8 cellular contexts compared by ENCODE assay signal in the genomic region with DNA sequence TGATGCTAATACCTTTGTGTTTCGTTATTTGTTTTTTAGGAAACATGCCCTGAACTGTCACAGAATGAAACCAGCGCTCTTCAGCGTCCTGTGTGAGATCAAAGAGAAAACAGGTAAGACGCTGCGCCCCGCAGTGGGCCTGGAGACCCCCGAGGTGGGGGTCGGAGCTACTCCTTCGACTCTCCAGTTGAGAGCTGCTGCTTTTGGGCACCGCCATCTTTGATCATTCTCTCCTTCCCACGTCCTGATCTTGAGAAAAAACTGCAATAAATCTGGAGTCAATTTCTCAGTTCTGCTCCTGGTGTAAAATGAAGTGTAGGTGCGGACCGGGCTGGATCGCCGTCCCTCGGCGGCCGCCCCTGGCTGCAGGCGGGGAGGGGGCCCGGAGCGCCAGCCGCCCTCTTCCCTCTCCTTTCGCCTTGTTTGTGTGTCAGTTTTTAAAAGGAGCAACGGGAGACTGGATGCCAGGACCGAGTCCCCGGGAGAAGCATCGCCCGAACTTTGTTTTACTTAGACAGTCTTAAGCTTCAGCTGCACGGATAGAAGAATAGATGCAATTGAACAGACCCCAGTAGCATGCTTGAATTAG. TPM values are rescaled to one million over a fixed set of nuclear protein-coding genes. Genes with fewer than 3 reads are reported as not detected.
A peak's percentile ranks its signal among the peaks of the same experiment; 100 is the strongest.
DNase-seq lines count a peak whose midpoint lies in the region; ATAC-seq and TF ChIP-seq lines count a peak whose summit lies in the region.

No MANE protein-coding gene starts in this region.

- peak overlapping the region; percentile 72 for H3K9ac ChIP-seq in PC-3 (ENCODE audit: low read length)
- H3K9ac ChIP-seq in endodermal cell (ENCODE audit: extremely low read depth, low read length, poor library complexity, severe bottlenecking), result peak overlapping the region; percentile 50

- H3F3A ChIP-seq in PC-3 (ENCODE audit: low read length, unreplicated experiment), result no peaks in the 10 kb centered on the region

- intact Hi-C loops in PC-3 (cut with micrococcal nuclease), result loop anchor here (5.0 kb wide), 1 partner anchor 479 kb away; no protein-coding TSS in a partner anchor

- POLR2A ChIA-PET in PC-3 (lab: Charles Lee; ENCODE audit: unreplicated experiment), result interaction anchor here (0.6 kb wide), 1 partner anchor 42 kb away, joined by 7 read pairs; no protein-coding TSS in a partner anchor
- POLR2A ChIA-PET in naive thymus-derived CD8-positive, alpha-beta T cell (lab: Charles Lee), result interaction anchor here (0.6 to 1.7 kb wide), 5 partner anchors 11 to 726 kb away, joined by 3 to 7 read pairs (median 4); partner anchors contain the start of gene MAPKAP1

- no TSS peak for BruUV-seq in PC-3 (replicated peaks; lab: Mats Ljungman, UMichigan)

- H3K4me1 ChIP-seq in PC-3 (ENCODE audit: insufficient read depth, low read length) (peaks cover 34% of the 10 kb centered on the region), endodermal cell (ENCODE audit: control insufficient read depth, insufficient read depth, low read length) (peaks cover 6% of the 10 kb centered on the region)

- no peaks in the 10 kb centered on the region for H4K20me1 ChIP-seq in PC-3 (ENCODE audit: low read length)

- H3K4me3 ChIP-seq in GM12864 (ENCODE audit: low read depth, low read length) (peak overlapping the region; percentile 98), PC-3 (ENCODE audit: low read length) (peak overlapping the region; percentile 98), endodermal cell (ENCODE audit: low read length) (peak overlapping the region; percentile 90)

- no peak for TF ChIP-seq CTCF in GM12864 (IDR thresholded peaks at IDR 0.05; ENCODE audit: low read depth, low read length, missing control alignments)
- no peak for TF ChIP-seq CTCF in PC-3 (conservative IDR thresholded peaks at IDR 0.05; ENCODE audit: low read depth, low read length)
- TF ChIP-seq CTCF in endodermal cell (conservative IDR thresholded peaks at IDR 0.05), result no peak

- H3K27ac ChIP-seq in PC-3 (ENCODE audit: low read length) (peak overlapping the region; percentile 6; the same call in 1 of the 2 replicates), endodermal cell (ENCODE audit: low read depth, low read length) (peak overlapping the region; percentile 81)

- H3K9me2 ChIP-seq in PC-3 (replicated peaks; ENCODE audit: low read length), result no peaks in the 10 kb centered on the region

- CTCF ChIA-PET in PC-3 (lab: Charles Lee), result interaction anchor here (0.6 kb wide), 1 partner anchor 195 kb away, joined by 5 read pairs; no protein-coding TSS in a partner anchor

- H2AFZ ChIP-seq in PC-3 (ENCODE audit: low read length), result peak overlapping the region; percentile 95

- H3K27ac Mint-ChIP-seq in endodermal cell, result peak overlapping the region; percentile 77
- H3K27ac Mint-ChIP-seq in naive thymus-derived CD8-positive, alpha-beta T cell, result peak overlapping the region; percentile 44 to 91 (median 78)

- peak overlapping the region; percentile 82 for H3K4me3 Mint-ChIP-seq in endodermal cell
- H3K4me3 Mint-ChIP-seq in naive thymus-derived CD8-positive, alpha-beta T cell, result peak overlapping the region; percentile 87 to 96 (median 92)

- peaks cover 41% of the 10 kb centered on the region for H3K4me1 Mint-ChIP-seq in endodermal cell
- peaks cover 13 to 37% (median 23%) of the 10 kb centered on the region in 4 donors for H3K4me1 Mint-ChIP-seq in naive thymus-derived CD8-positive, alpha-beta T cell

- no peaks in the 10 kb centered on the region for H3K9me3 Mint-ChIP-seq in endodermal cell
- no peaks in the 10 kb centered on the region for H3K9me3 Mint-ChIP-seq in naive thymus-derived CD8-positive, alpha-beta T cell

- 0 to 2% methylated on average over 20 to 29 of the region's 29 CpGs for WGBS in endodermal cell (ENCODE audit: insufficient coverage in 1 of 2, insufficient read length in 1 of 2), 2 experiments

- H3K36me3 Mint-ChIP-seq in endodermal cell (ENCODE audit: low read depth), result no peaks in the 10 kb centered on the region
- H3K36me3 Mint-ChIP-seq in naive thymus-derived CD8-positive, alpha-beta T cell, result no peaks in the 10 kb centered on the region

- ATAC-seq in PC-3, result no peak
- ATAC-seq in naive thymus-derived CD8-positive, alpha-beta T cell, result no peak
- ATAC-seq in GM21515 (IDR thresholded peaks at IDR 0.05; ENCODE audit: unreplicated experiment), result no peak
- no peak for ATAC-seq in HG03432 (IDR thresholded peaks at IDR 0.05; ENCODE audit: unreplicated experiment)

- no peaks in the 10 kb centered on the region for H3K36me3 ChIP-seq in PC-3 (ENCODE audit: low read depth, low read length)
- H3K36me3 ChIP-seq in endodermal cell (ENCODE audit: control insufficient read depth, insufficient read depth, low read length), result peaks cover 5% of the 10 kb centered on the region

- peaks cover 24% of the 10 kb centered on the region for H3K79me2 ChIP-seq in PC-3 (ENCODE audit: low read length)

- H3K27me3 ChIP-seq in PC-3 (ENCODE audit: low read length) (no peaks in the 10 kb centered on the region), endodermal cell (ENCODE audit: control insufficient read depth, insufficient read depth, low read length, poor library complexity, severe bottlenecking) (no peaks in the 10 kb centered on the region)

- no peaks in the 10 kb centered on the region for H3K9me3 ChIP-seq in PC-3 (ENCODE audit: low read length)
- no peaks in the 10 kb centered on the region for H3K9me3 ChIP-seq in endodermal cell (ENCODE audit: control insufficient read depth, low read length)

- H3K27me3 Mint-ChIP-seq in endodermal cell (ENCODE audit: insufficient read depth), result peaks cover 12% of the 10 kb centered on the region
- H3K27me3 Mint-ChIP-seq in naive thymus-derived CD8-positive, alpha-beta T cell, result no peaks in the 10 kb centered on the region

- H3K4me2 ChIP-seq in PC-3 (ENCODE audit: low read length), result peak overlapping the region; percentile 90

- no peak for DNase-seq in GM12864 (ENCODE audit: low read depth)
- DNase-seq in PC-3, result no peak
- DNase-seq in endodermal cell, result peak; percentile 70
- DNase-seq in naive thymus-derived CD8-positive, alpha-beta T cell, result peak in 6 of 10 donors; percentile 6 to 64 (median 29)
- DNase-seq in OCI-M1 (lab: John Stamatoyannopoulos, UW), result no peak
- no peak for DNase-seq in NCI-H446 (lab: John Stamatoyannopoulos, UW)

RNA-seq across cellular contexts. Expression of gene PBX3, which starts 1.4 kb away (rescaled TPM):
- total RNA-seq in PC-3 (2014; rRNA removed), result 8.2 and 35.5 TPM in 2 replicates
- 10 to 100 TPM; 37.5 to 46.1 TPM for total RNA-seq in endodermal cell
- 107 TPM for polyA plus RNA-seq in endodermal cell (2013, experiment 1 of 2)
- 101 TPM for polyA plus RNA-seq in endodermal cell (2013, experiment 2 of 2)
- 10 to 100 TPM; 22.2 to 27.5 TPM for total RNA-seq in naive thymus-derived CD8-positive, alpha-beta T cell
- 1 to 10 TPM; 2.9 to 4.2 (median 3.8) TPM for polyA plus RNA-seq in naive thymus-derived CD8-positive, alpha-beta T cell

RNA-seq across cellular contexts. Expression of gene MAPKAP1, which starts 41.6 kb away (rescaled TPM):
- 128 and 146 TPM in 2 replicates for total RNA-seq in PC-3 (2014; rRNA removed)
- 10 to 100 TPM; 75.3 to 91.6 TPM for total RNA-seq in endodermal cell
- polyA plus RNA-seq in endodermal cell (2013, experiment 1 of 2), result 52.4 TPM
- 56.3 TPM for polyA plus RNA-seq in endodermal cell (2013, experiment 2 of 2)
- 10 to 100 TPM; 50.0 to 54.5 TPM for total RNA-seq in naive thymus-derived CD8-positive, alpha-beta T cell
- 10 to 100 TPM; 50.1 to 69.6 (median 53.5) TPM for polyA plus RNA-seq in naive thymus-derived CD8-positive, alpha-beta T cell

Comparison
In these comparisons a context has a peak if more than half of its experiments do, and no peak if none do; other contexts are left out.
1. DNase-seq: peak in endodermal cell (single experiment) and naive thymus-derived CD8-positive, alpha-beta T cell (6 of 10); none in GM12864 (single experiment), PC-3 (single experiment), OCI-M1 (single experiment) and NCI-H446 (0 of 2).
2. Peak in every context shown above with its lines, with median percentiles within 50 percentile points of each other: H3K4me3 ChIP-seq.